ENCODE assay signal across 29 cellular contexts in the genomic region with DNA sequence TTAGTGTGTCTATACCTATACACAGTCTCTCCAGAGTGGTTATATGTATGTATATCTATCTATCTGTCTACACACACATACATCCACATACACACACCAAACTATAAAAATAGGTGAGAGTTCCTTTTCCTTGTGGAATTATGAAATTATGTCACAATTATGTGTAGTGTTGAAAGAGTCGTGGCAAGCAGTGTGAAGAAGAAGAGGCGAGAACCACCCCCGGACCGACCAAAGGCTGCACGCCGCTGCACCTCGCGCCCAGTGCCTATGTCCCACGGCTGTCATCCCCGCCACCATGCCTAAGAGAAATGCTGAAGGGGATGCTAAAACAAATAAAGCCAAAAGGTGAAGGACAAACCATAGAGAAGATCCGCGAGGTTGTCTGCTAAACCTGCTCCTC.
"Had no signal": no experiment of that assay in that cellular context is flagged by ENCODE, and none has a peak within 500 bp of the region (broad histone marks: within the 10 kb centered on the region; RNA-seq: fewer than 3 reads in every experiment).

No MANE protein-coding gene starts in this region.

- H3K4me1 ChIP-seq: pancreas, prostate gland, sigmoid colon, suprapubic skin, tibial artery, uterus had no signal

- H3K4me1 Mint-ChIP-seq: memory B cell; stimulated activated effector memory CD8-positive, alpha-beta T cell treated with anti-CD3 and anti-CD28 coated beads, Interleukin-12 subunit alpha, Interleukin-12 subunit beta, amount 100 ng/mL, for 72 hours had no signal

- H3K9me3 Mint-ChIP-seq: immature natural killer cell; memory B cell; naive thymus-derived CD8-positive, alpha-beta T cell; nephron; stimulated activated effector memory CD8-positive, alpha-beta T cell treated with anti-CD3 and anti-CD28 coated beads, Interleukin-12 subunit alpha, Interleukin-12 subunit beta, amount 100 ng/mL, for 72 hours; stimulated activated naive CD8-positive, alpha-beta T cell treated with anti-CD3 and anti-CD28 coated beads, Interleukin-15, Interleukin-2, amounts not matched to agents 100 ng/mL and 50 ng/mL, for 24 hours had no signal

- H3K27me3 Mint-ChIP-seq: memory B cell; stimulated activated naive CD8-positive, alpha-beta T cell treated with anti-CD3 and anti-CD28 coated beads, Interleukin-15, Interleukin-2, amounts not matched to agents 100 ng/mL and 50 ng/mL, for 24 hours had no signal

- H3K27ac ChIP-seq: heart left ventricle, left lung, pancreas, prostate gland, sigmoid colon, spleen, suprapubic skin, thoracic aorta, tibial artery, uterus had no signal

- DNase-seq: heart left ventricle; hypothalamus; immature natural killer cell; kidney; left colon; left lung; midbrain; naive thymus-derived CD8-positive, alpha-beta T cell; nucleus accumbens; pancreas; posterior cingulate gyrus; retina; right cardiac atrium; sigmoid colon; small intestine; spleen; stimulated activated CD4-positive, alpha-beta T cell treated with anti-CD3 and anti-CD28 coated beads, Interleukin-4, amount 100 ng/mL, for 24 hours; stimulated activated naive CD4-positive, alpha-beta T cell; tibial artery; trophoblast cell; uterus had no signal

- H3K36me3 Mint-ChIP-seq: immature natural killer cell; memory B cell; naive thymus-derived CD8-positive, alpha-beta T cell; stimulated activated effector memory CD8-positive, alpha-beta T cell treated with anti-CD3 and anti-CD28 coated beads, Interleukin-12 subunit alpha, Interleukin-12 subunit beta, amount 100 ng/mL, for 72 hours had no signal

- H3K27me3 ChIP-seq: heart left ventricle, left lung, pancreas, sigmoid colon, spleen, suprapubic skin, tibial artery, uterus had no signal

- H3K4me3 Mint-ChIP-seq: immature natural killer cell; memory B cell; naive thymus-derived CD8-positive, alpha-beta T cell; nephron; stimulated activated effector memory CD8-positive, alpha-beta T cell treated with anti-CD3 and anti-CD28 coated beads, Interleukin-12 subunit alpha, Interleukin-12 subunit beta, amount 100 ng/mL, for 72 hours; stimulated activated naive CD8-positive, alpha-beta T cell treated with anti-CD3 and anti-CD28 coated beads, Interleukin-15, Interleukin-2, amounts not matched to agents 100 ng/mL and 50 ng/mL, for 24 hours had no signal

- H3K4me3 ChIP-seq: heart left ventricle, left lung, pancreas, prostate gland, sigmoid colon, spleen, suprapubic skin, thoracic aorta, tibial artery, uterus had no signal

- H3K36me3 ChIP-seq: heart left ventricle, left lung, pancreas, prostate gland, sigmoid colon, spleen, suprapubic skin, thoracic aorta, tibial artery, uterus had no signal

- H3K9me3 ChIP-seq: heart left ventricle, left lung, pancreas, prostate gland, sigmoid colon, spleen, suprapubic skin, thoracic aorta, tibial artery, uterus had no signal

- ATAC-seq: heart left ventricle; left colon; left lung; naive thymus-derived CD8-positive, alpha-beta T cell; pancreas; right cardiac atrium; stimulated activated effector memory CD8-positive, alpha-beta T cell treated with anti-CD3 and anti-CD28 coated beads, Interleukin-12 subunit alpha, Interleukin-12 subunit beta, amount 100 ng/mL, for 72 hours had no signal

- FAIRE-seq: islet of Langerhans, kidney, pancreas, small intestine had no signal

- H3K27ac Mint-ChIP-seq: immature natural killer cell; memory B cell; nephron; stimulated activated effector memory CD8-positive, alpha-beta T cell treated with anti-CD3 and anti-CD28 coated beads, Interleukin-12 subunit alpha, Interleukin-12 subunit beta, amount 100 ng/mL, for 72 hours; stimulated activated naive CD8-positive, alpha-beta T cell treated with anti-CD3 and anti-CD28 coated beads, Interleukin-15, Interleukin-2, amounts not matched to agents 100 ng/mL and 50 ng/mL, for 24 hours had no signal
